Comparison of ENCODE assay signal across 13 cellular contexts in genomic region chr19:46963093-46963734, GRCh38. TPM values are rescaled to one million over a fixed set of nuclear protein-coding genes. Genes with fewer than 3 reads are reported as not detected.
DNase-seq lines count a peak whose midpoint lies in the region; ATAC-seq lines count a peak whose summit lies in the region.
"Had no signal": no experiment of that assay in that cellular context is flagged by ENCODE, and none has a peak within 500 bp of the region (broad histone marks: within the 10 kb centered on the region; RNA-seq: fewer than 3 reads in every experiment).

No MANE protein-coding gene starts in this region.

- peaks cover 20% of the 10 kb centered on the region for H3K36me3 Mint-ChIP-seq in activated T-helper 1 cell treated with anti-CD3 and anti-CD28 coated beads, Interleukin-12 subunit alpha, Interleukin-12 subunit beta, Interleukin-2, Interleukin-4 antibody, amounts not matched to agents 30 ng/mL and 10 ng/mL and 1 ng/mL, durations not matched to agents 14 hours and 24 hours and 36 hours (ENCODE audit: low read depth)

- H3K4me1 Mint-ChIP-seq in activated T-helper 1 cell treated with anti-CD3 and anti-CD28 coated beads, Interleukin-12 subunit alpha, Interleukin-12 subunit beta, Interleukin-2, Interleukin-4 antibody, amounts not matched to agents 30 ng/mL and 10 ng/mL and 1 ng/mL, durations not matched to agents 14 hours and 24 hours and 36 hours (ENCODE audit: low read depth), result peaks cover 63% of the 10 kb centered on the region

- H3K27ac Mint-ChIP-seq in activated T-helper 1 cell treated with anti-CD3 and anti-CD28 coated beads, Interleukin-12 subunit alpha, Interleukin-12 subunit beta, Interleukin-2, Interleukin-4 antibody, amounts not matched to agents 30 ng/mL and 10 ng/mL and 1 ng/mL, durations not matched to agents 14 hours and 24 hours and 36 hours, result peak overlapping the region; percentile 89

- no peaks in the 10 kb centered on the region for H3K9me3 Mint-ChIP-seq in activated T-helper 1 cell treated with anti-CD3 and anti-CD28 coated beads, Interleukin-12 subunit alpha, Interleukin-12 subunit beta, Interleukin-2, Interleukin-4 antibody, amounts not matched to agents 30 ng/mL and 10 ng/mL and 1 ng/mL, durations not matched to agents 14 hours and 24 hours and 36 hours
- H3K9me3 Mint-ChIP-seq: activated T-cell treated with anti-CD3 and anti-CD28 coated beads, Interleukin-2, amount 50 U/mL, for 4 hours had no signal

- ATAC-seq in HG03108 (IDR thresholded peaks at IDR 0.05; ENCODE audit: unreplicated experiment), result no peak

- DNase-seq in AG08395 (ENCODE audit: low spot score) (peak; percentile 80), H4 (ENCODE audit: low spot score) (peak; percentile 97), hepatic stellate cell (ENCODE audit: low spot score) (peak; percentile 86), NCI-H2107 (lab: John Stamatoyannopoulos, UW) (no peak), activated gamma-delta T cell treated with Interleukin-2 at 50 U/mL for 16 hours (no peak), DMS53 (lab: John Stamatoyannopoulos, UW) (no peak)
- no peak for DNase-seq in activated T-helper 1 cell treated with anti-CD3 and anti-CD28 coated beads, Interleukin-12 subunit alpha, Interleukin-12 subunit beta, Interleukin-2, Interleukin-4 antibody, amounts not matched to agents 30 ng/mL and 10 ng/mL and 1 ng/mL, durations not matched to agents 14 hours and 24 hours and 36 hours (ENCODE audit: low spot score)
- DNase-seq: activated T-cell treated with anti-CD3 and anti-CD28 coated beads, Interleukin-2, amount 50 U/mL, for 4 hours; DMS79; head of caudate nucleus; NCI-H1694; SHP77 had no signal

- H3K27me3 Mint-ChIP-seq in activated T-helper 1 cell treated with anti-CD3 and anti-CD28 coated beads, Interleukin-12 subunit alpha, Interleukin-12 subunit beta, Interleukin-2, Interleukin-4 antibody, amounts not matched to agents 30 ng/mL and 10 ng/mL and 1 ng/mL, durations not matched to agents 14 hours and 24 hours and 36 hours (ENCODE audit: insufficient read depth), result no peaks in the 10 kb centered on the region

- intact Hi-C loops in activated T-helper 1 cell treated with anti-CD3 and anti-CD28 coated beads, Interleukin-12 subunit alpha, Interleukin-12 subunit beta, Interleukin-2, Interleukin-4 antibody, amounts not matched to agents 30 ng/mL and 10 ng/mL and 1 ng/mL, durations not matched to agents 14 hours and 24 hours and 36 hours (cut with micrococcal nuclease), result no loop called here

- H3K4me3 Mint-ChIP-seq in activated T-helper 1 cell treated with anti-CD3 and anti-CD28 coated beads, Interleukin-12 subunit alpha, Interleukin-12 subunit beta, Interleukin-2, Interleukin-4 antibody, amounts not matched to agents 30 ng/mL and 10 ng/mL and 1 ng/mL, durations not matched to agents 14 hours and 24 hours and 36 hours, result peak overlapping the region; percentile 43
- H3K4me3 Mint-ChIP-seq: activated T-cell treated with anti-CD3 and anti-CD28 coated beads, Interleukin-2, amount 50 U/mL, for 4 hours had no signal

RNA-seq across cellular contexts. Expression of gene NPAS1, which starts 56.4 kb away (rescaled TPM):
- total RNA-seq in H4 (2014; rRNA removed; shearing (Covaris generic)), result 0.29 TPM in 1 of 2 replicates, not detected in the other
- 0.39 and 0.49 TPM in 2 replicates for total RNA-seq in activated T-helper 1 cell treated with anti-CD3 and anti-CD28 coated beads, Interleukin-12 subunit alpha, Interleukin-12 subunit beta, Interleukin-2, Interleukin-4 antibody, amounts not matched to agents 30 ng/mL and 10 ng/mL and 1 ng/mL, durations not matched to agents 14 hours and 24 hours and 36 hours

Comparison
In these comparisons a context has a peak if more than half of its experiments do, and no peak if none do; other contexts are left out.
1. DNase-seq: peak in AG08395 (single experiment), H4 (single experiment) and hepatic stellate cell (single experiment); none in activated T-helper 1 cell treated with anti-CD3 and anti-CD28 coated beads, Interleukin-12 subunit alpha, Interleukin-12 subunit beta, Interleukin-2, Interleukin-4 antibody, amounts not matched to agents 30 ng/mL and 10 ng/mL and 1 ng/mL, durations not matched to agents 14 hours and 24 hours and 36 hours (single experiment), NCI-H2107 (single experiment), activated gamma-delta T cell treated with Interleukin-2 at 50 U/mL for 16 hours (single experiment) and DMS53 (single experiment).